In genomic region chr16:85420501-85421337, GRCh38 we compare ENCODE assay signal across 8 cellular contexts.
DNase-seq lines count a peak whose midpoint lies in the region; ATAC-seq, FAIRE-seq and TF ChIP-seq lines count a peak whose summit lies in the region.

No MANE protein-coding gene starts in this region.

- no peak overlapping the region for H3K4me3 ChIP-seq in small intestine (ENCODE audit: low read depth in 1 of 2, low read length in 2 of 2)

- WGBS in small intestine, 3 donors, result 28 to 36% (median 33%) methylated on average over 38 to 42 of the region's 42 CpGs

- ATAC-seq in Right ventricle myocardium superior (ENCODE audit: poor library complexity) (peak; percentile 67), HG02610 (IDR thresholded peaks at IDR 0.05; ENCODE audit: unreplicated experiment) (no peak)

- DNase-seq in AG20443 (ENCODE audit: low spot score), result peak; percentile 91
- DNase-seq in H54 (ENCODE audit: insufficient read length, low spot score), result peak; percentile 84
- peak; percentile 23 for DNase-seq in RCC 7860 (ENCODE audit: low spot score)
- peak; percentile 91 for DNase-seq in activated effector memory CD4-positive, alpha-beta T cell treated with anti-CD3 and anti-CD28 coated beads, Interleukin-2, amount 50 U/mL, for 16 hours
- peak; percentile 76 for DNase-seq in Right ventricle myocardium superior
- DNase-seq in small intestine, result peak; percentile 53
- no peak for DNase-seq in NCI-H2196 (lab: John Stamatoyannopoulos, UW; ENCODE audit: unreplicated experiment)

- no peaks in the 10 kb centered on the region for H3K9me3 ChIP-seq in small intestine (ENCODE audit: control insufficient read depth, low read depth)

- H3K27ac ChIP-seq in small intestine (ENCODE audit: low read depth in 1 of 2, low read length in 1 of 2), result no peak overlapping the region

- peaks cover 0 to 2% of the 10 kb centered on the region in 2 donors for H3K27me3 ChIP-seq in small intestine (ENCODE audit: control insufficient read depth in 2 of 2, insufficient read depth in 2 of 2, low read length in 2 of 2)

- no peak for TF ChIP-seq POLR2A in H54 (IDR thresholded peaks at IDR 0.05; ENCODE audit: low read depth, low read length)

- FAIRE-seq in H54 (lab: Jason Lieb, UNC) (no peak), RCC 7860 (lab: Jason Lieb, UNC) (no peak), small intestine (lab: Jason Lieb, UNC) (no peak)

- no peaks in the 10 kb centered on the region for H3K36me3 ChIP-seq in small intestine (ENCODE audit: control insufficient read depth in 2 of 2, insufficient read depth in 2 of 2, low read length in 2 of 2)

- intact Hi-C loops in Right ventricle myocardium superior (cut with DNase I), result loop anchor here (5.0 kb wide), 1 partner anchor 187 kb away; no protein-coding TSS in a partner anchor

- peaks cover 0 to 3% of the 10 kb centered on the region in 2 donors for H3K4me1 ChIP-seq in small intestine (ENCODE audit: control insufficient read depth in 2 of 2, insufficient read depth in 1 of 2, low read depth in 1 of 2, low read length in 1 of 2)
